1 cellular context compared by ENCODE assay signal in genomic region chr22:23539135-23539838, GRCh38.
A peak's percentile ranks its signal among the peaks of the same experiment; 100 is the strongest.
TF ChIP-seq lines count a peak whose summit lies in the region.

No MANE protein-coding gene starts in this region.

TF ChIP-seq in HepG2, 621 proteins besides CTCF, POLR2A, EP300 and RAD21 (continued from another document and continues in another):
- TF ChIP-seq, protein P1, sequence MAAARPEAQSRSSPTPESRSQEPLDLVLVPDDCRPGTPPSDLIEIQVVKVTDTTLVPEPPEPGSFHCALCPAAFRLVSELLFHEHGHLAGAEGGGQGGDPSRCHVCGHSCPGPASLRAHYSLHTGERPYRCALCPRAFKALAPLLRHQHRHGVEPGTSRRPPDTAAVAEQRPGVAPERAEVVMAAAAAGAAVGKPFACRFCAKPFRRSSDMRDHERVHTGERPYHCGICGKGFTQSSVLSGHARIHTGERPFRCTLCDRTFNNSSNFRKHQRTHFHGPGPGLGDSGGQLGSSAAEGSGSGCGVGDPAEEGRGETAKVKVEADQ (CRISPR knock-in tag; IDR thresholded peaks at IDR 0.05; ENCODE audit: borderline replicate concordance) = no peak
- TF ChIP-seq, protein P2, sequence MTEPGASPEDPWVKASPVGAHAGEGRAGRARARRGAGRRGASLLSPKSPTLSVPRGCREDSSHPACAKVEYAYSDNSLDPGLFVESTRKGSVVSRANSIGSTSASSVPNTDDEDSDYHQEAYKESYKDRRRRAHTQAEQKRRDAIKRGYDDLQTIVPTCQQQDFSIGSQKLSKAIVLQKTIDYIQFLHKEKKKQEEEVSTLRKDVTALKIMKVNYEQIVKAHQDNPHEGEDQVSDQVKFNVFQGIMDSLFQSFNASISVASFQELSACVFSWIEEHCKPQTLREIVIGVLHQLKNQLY (CRISPR knock-in tag; IDR thresholded peaks at IDR 0.05) = no peak
- TF ChIP-seq PHF8 (CRISPR knock-in tag; IDR thresholded peaks at IDR 0.05) (no peak), PAWR (CRISPR knock-in tag; IDR thresholded peaks at IDR 0.05; ENCODE audit: borderline replicate concordance) (no peak), FOXC1 (CRISPR knock-in tag; IDR thresholded peaks at IDR 0.05; ENCODE audit: borderline replicate concordance) (0 out of 2 replicates have a peak, but pooled peaks have one; percentile 25), ZIK1 (CRISPR knock-in tag; IDR thresholded peaks at IDR 0.05; ENCODE audit: borderline replicate concordance, low read depth) (no peak), ZSCAN12 (CRISPR knock-in tag; IDR thresholded peaks at IDR 0.05) (no peak), SIX1 (CRISPR knock-in tag; IDR thresholded peaks at IDR 0.05; ENCODE audit: borderline replicate concordance) (no peak), JDP2 (CRISPR knock-in tag; IDR thresholded peaks at IDR 0.05; ENCODE audit: borderline replicate concordance) (no peak), ZNF543 (CRISPR knock-in tag; IDR thresholded peaks at IDR 0.05) (no peak), ZNF280D (CRISPR knock-in tag; IDR thresholded peaks at IDR 0.05) (no peak), ZNF792 (CRISPR knock-in tag; IDR thresholded peaks at IDR 0.05) (peak; percentile 55; the same call in 1 of the 2 replicates), RXRA (CRISPR knock-in tag; IDR thresholded peaks at IDR 0.05) (no peak), ZNF564 (CRISPR knock-in tag; IDR thresholded peaks at IDR 0.05) (no peak), MIER2 (CRISPR knock-in tag; IDR thresholded peaks at IDR 0.05) (peak; percentile 89), CHCHD3 (CRISPR knock-in tag; IDR thresholded peaks at IDR 0.05) (no peak), ZNF18 (CRISPR knock-in tag; IDR thresholded peaks at IDR 0.05; ENCODE audit: insufficient replicate concordance) (no peak), KLF6 (CRISPR knock-in tag; IDR thresholded peaks at IDR 0.05) (no peak), ZNF691 (CRISPR knock-in tag; IDR thresholded peaks at IDR 0.05; ENCODE audit: borderline replicate concordance, low read depth) (no peak), ZNF839 (CRISPR knock-in tag; IDR thresholded peaks at IDR 0.05; ENCODE audit: borderline replicate concordance) (no peak), ZNF329 (CRISPR knock-in tag; IDR thresholded peaks at IDR 0.05; ENCODE audit: low read depth) (no peak), ZNF253 (CRISPR knock-in tag; IDR thresholded peaks at IDR 0.05; ENCODE audit: borderline replicate concordance) (no peak), ERF (CRISPR knock-in tag; IDR thresholded peaks at IDR 0.05) (peak; percentile 56; the same call in 1 of the 2 replicates), ISX (CRISPR knock-in tag; conservative IDR thresholded peaks at IDR 0.05) (no peak), NR2F2 (IDR thresholded peaks at IDR 0.05; ENCODE audit: borderline replicate concordance, low read depth) (no peak), POLR2G (IDR thresholded peaks at IDR 0.05; ENCODE audit: low read depth, low read length) (no peak), SRY (CRISPR knock-in tag; IDR thresholded peaks at IDR 0.05) (no peak), FOXO4 (CRISPR knock-in tag; conservative IDR thresholded peaks at IDR 0.05) (no peak), HMG20B (CRISPR knock-in tag; conservative IDR thresholded peaks at IDR 0.05) (no peak), KDM3A (CRISPR knock-in tag; IDR thresholded peaks at IDR 0.05; ENCODE audit: low read depth) (peak; percentile 81; the same call in 1 of the 2 replicates), SP5 (CRISPR knock-in tag; IDR thresholded peaks at IDR 0.05; ENCODE audit: borderline replicate concordance, low read depth) (0 out of 2 replicates have a peak, but pooled peaks have one; percentile 42), ZNF773 (CRISPR knock-in tag; IDR thresholded peaks at IDR 0.05; ENCODE audit: borderline replicate concordance) (no peak), ZNF10 (CRISPR knock-in tag; IDR thresholded peaks at IDR 0.05; ENCODE audit: borderline replicate concordance, low read depth) (no peak), KDM1A (CRISPR knock-in tag; IDR thresholded peaks at IDR 0.05) (no peak), FOXO1 (CRISPR knock-in tag; IDR thresholded peaks at IDR 0.05) (peak; percentile 48; the same call in 1 of the 2 replicates)
- TF ChIP-seq, protein P3, sequence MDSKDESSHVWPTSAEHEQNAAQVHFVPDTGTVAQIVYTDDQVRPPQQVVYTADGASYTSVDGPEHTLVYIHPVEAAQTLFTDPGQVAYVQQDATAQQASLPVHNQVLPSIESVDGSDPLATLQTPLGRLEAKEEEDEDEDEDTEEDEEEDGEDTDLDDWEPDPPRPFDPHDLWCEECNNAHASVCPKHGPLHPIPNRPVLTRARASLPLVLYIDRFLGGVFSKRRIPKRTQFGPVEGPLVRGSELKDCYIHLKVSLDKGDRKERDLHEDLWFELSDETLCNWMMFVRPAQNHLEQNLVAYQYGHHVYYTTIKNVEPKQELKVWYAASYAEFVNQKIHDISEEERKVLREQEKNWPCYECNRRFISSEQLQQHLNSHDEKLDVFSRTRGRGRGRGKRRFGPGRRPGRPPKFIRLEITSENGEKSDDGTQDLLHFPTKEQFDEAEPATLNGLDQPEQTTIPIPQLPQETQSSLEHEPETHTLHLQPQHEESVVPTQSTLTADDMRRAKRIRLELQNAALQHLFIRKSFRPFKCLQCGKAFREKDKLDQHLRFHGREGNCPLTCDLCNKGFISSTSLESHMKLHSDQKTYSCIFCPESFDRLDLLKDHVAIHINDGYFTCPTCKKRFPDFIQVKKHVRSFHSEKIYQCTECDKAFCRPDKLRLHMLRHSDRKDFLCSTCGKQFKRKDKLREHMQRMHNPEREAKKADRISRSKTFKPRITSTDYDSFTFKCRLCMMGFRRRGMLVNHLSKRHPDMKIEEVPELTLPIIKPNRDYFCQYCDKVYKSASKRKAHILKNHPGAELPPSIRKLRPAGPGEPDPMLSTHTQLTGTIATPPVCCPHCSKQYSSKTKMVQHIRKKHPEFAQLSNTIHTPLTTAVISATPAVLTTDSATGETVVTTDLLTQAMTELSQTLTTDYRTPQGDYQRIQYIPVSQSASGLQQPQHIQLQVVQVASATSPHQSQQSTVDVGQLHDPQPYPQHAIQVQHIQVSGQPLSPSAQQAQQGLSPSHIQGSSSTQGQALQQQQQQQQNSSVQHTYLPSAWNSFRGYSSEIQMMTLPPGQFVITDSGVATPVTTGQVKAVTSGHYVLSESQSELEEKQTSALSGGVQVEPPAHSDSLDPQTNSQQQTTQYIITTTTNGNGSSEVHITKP (CRISPR knock-in tag; IDR thresholded peaks at IDR 0.05; ENCODE audit: low read depth) = no peak
- TF ChIP-seq, protein P4, sequence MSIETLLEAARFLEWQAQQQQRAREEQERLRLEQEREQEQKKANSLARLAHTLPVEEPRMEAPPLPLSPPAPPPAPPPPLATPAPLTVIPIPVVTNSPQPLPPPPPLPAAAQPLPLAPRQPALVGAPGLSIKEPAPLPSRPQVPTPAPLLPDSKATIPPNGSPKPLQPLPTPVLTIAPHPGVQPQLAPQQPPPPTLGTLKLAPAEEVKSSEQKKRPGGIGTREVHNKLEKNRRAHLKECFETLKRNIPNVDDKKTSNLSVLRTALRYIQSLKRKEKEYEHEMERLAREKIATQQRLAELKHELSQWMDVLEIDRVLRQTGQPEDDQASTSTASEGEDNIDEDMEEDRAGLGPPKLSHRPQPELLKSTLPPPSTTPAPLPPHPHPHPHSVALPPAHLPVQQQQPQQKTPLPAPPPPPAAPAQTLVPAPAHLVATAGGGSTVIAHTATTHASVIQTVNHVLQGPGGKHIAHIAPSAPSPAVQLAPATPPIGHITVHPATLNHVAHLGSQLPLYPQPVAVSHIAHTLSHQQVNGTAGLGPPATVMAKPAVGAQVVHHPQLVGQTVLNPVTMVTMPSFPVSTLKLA (IDR thresholded peaks at IDR 0.05) = no peak
- TF ChIP-seq, protein P5, sequence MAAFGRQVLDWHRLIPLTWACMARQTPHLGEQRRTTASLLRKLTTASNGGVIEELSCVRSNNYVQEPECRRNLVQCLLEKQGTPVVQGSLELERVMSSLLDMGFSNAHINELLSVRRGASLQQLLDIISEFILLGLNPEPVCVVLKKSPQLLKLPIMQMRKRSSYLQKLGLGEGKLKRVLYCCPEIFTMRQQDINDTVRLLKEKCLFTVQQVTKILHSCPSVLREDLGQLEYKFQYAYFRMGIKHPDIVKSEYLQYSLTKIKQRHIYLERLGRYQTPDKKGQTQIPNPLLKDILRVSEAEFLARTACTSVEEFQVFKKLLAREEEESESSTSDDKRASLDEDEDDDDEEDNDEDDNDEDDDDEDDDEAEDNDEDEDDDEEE (CRISPR knock-in tag; IDR thresholded peaks at IDR 0.05) = no peak
- TF ChIP-seq, protein P6, sequence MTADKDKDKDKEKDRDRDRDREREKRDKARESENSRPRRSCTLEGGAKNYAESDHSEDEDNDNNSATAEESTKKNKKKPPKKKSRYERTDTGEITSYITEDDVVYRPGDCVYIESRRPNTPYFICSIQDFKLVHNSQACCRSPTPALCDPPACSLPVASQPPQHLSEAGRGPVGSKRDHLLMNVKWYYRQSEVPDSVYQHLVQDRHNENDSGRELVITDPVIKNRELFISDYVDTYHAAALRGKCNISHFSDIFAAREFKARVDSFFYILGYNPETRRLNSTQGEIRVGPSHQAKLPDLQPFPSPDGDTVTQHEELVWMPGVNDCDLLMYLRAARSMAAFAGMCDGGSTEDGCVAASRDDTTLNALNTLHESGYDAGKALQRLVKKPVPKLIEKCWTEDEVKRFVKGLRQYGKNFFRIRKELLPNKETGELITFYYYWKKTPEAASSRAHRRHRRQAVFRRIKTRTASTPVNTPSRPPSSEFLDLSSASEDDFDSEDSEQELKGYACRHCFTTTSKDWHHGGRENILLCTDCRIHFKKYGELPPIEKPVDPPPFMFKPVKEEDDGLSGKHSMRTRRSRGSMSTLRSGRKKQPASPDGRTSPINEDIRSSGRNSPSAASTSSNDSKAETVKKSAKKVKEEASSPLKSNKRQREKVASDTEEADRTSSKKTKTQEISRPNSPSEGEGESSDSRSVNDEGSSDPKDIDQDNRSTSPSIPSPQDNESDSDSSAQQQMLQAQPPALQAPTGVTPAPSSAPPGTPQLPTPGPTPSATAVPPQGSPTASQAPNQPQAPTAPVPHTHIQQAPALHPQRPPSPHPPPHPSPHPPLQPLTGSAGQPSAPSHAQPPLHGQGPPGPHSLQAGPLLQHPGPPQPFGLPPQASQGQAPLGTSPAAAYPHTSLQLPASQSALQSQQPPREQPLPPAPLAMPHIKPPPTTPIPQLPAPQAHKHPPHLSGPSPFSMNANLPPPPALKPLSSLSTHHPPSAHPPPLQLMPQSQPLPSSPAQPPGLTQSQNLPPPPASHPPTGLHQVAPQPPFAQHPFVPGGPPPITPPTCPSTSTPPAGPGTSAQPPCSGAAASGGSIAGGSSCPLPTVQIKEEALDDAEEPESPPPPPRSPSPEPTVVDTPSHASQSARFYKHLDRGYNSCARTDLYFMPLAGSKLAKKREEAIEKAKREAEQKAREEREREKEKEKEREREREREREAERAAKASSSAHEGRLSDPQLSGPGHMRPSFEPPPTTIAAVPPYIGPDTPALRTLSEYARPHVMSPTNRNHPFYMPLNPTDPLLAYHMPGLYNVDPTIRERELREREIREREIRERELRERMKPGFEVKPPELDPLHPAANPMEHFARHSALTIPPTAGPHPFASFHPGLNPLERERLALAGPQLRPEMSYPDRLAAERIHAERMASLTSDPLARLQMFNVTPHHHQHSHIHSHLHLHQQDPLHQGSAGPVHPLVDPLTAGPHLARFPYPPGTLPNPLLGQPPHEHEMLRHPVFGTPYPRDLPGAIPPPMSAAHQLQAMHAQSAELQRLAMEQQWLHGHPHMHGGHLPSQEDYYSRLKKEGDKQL (CRISPR knock-in tag; IDR thresholded peaks at IDR 0.05; ENCODE audit: low read depth) = no peak
